ENCODE assay signal across 10 cellular contexts in the genomic region with DNA sequence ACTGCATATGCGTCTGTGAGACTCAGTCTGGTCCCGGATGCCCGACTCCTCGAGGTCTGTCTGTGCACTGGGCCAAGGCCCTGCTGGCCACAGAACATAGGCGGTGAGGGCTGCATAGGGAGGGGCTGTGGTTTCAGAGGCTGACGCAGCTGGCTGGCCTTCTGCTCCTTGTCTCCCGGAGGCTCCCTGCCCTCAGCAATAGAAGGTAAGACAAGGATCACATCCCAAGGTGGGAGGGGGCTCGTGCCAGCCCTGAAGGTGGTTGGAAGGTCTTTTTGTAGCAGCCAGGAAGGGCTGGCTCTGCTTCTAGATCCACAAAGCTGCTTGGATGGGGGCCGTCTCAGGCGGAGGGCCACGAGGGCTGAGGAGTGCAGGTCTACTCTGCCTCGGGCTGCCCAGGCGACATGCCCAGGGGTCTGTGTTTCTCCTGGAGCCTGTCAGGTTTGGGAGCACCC.
A peak's percentile ranks its signal among the peaks of the same experiment; 100 is the strongest.
DNase-seq lines count a peak whose midpoint lies in the region; ATAC-seq and TF ChIP-seq lines count a peak whose summit lies in the region.
"Had no signal": no experiment of that assay in that cellular context is flagged by ENCODE, and none has a peak within 500 bp of the region (broad histone marks: within the 10 kb centered on the region; RNA-seq: fewer than 3 reads in every experiment).

No MANE protein-coding gene starts in this region.

- H3K9me3 ChIP-seq in heart right ventricle (peaks cover 0 to 16% (median 0%) of the 10 kb centered on the region in 11 donors), aorta (ENCODE audit: control insufficient read depth, low read length) (no peaks in the 10 kb centered on the region)

- H3K27me3 ChIP-seq in heart right ventricle: peaks cover 0 to 22% (median 5%) of the 10 kb centered on the region in 7 donors
- H3K27me3 ChIP-seq in aorta (ENCODE audit: control insufficient read depth in 1 of 2, insufficient read depth in 2 of 2, low read length in 1 of 2): no peaks in the 10 kb centered on the region

- peak overlapping the region in 1 of 10 donors; percentile 53 for H3K27ac ChIP-seq in heart right ventricle
- H3K27ac ChIP-seq in aorta (ENCODE audit: low read depth in 1 of 2, low read length in 2 of 2): no peak overlapping the region

- WGBS in heart right ventricle, 2 donors: 43 to 57% methylated on average over 13 of the region's 13 CpGs
- 12 to 13% methylated on average over 13 of the region's 13 CpGs for WGBS in aorta, 2 donors

- intact Hi-C loops in heart right ventricle (cut with DNase I): no loop called here
- intact Hi-C loops in Right ventricle myocardium inferior (cut with DNase I): no loop called here
- intact Hi-C loops in aorta (cut with DNase I): no loop called here

- DNase-seq in heart right ventricle: peak; percentile 28 to 29
- DNase-seq in Right ventricle myocardium inferior (ENCODE audit: missing footprints): no peak
- DNase-seq in astrocyte of the cerebellum (ENCODE audit: low read depth): peak; percentile 63
- no peak for DNase-seq in left lobe of liver (ENCODE audit: low spot score)
- DNase-seq in aorta: peak; percentile 78 to 84
- DNase-seq: activated CD8-positive, alpha-beta memory T cell treated with anti-CD3 and anti-CD28 coated beads, Interleukin-2, amount 10 ng/mL, durations not matched to agents 7 days and 5 days; NCI-H1436 treated with DMSO at 0.1 percent for 48 hours had no signal

- no peak overlapping the region for H3K4me3 ChIP-seq in heart right ventricle
- H3K4me3 ChIP-seq in astrocyte of the cerebellum (ENCODE audit: low read depth, low read length): no peak overlapping the region
- H3K4me3 ChIP-seq in aorta (ENCODE audit: low read length in 2 of 2): no peak overlapping the region

- TF ChIP-seq CTCF in heart right ventricle (IDR thresholded peaks at IDR 0.05): no peak
- no peak for TF ChIP-seq CTCF in astrocyte of the cerebellum (IDR thresholded peaks at IDR 0.05; ENCODE audit: low read depth, low read length, missing control alignments)

- ATAC-seq in heart right ventricle (peak in 6 of 8 donors; percentile 46 to 70 (median 60)), Right ventricle myocardium inferior (no peak), left lobe of liver (peak; percentile 61), aorta (ENCODE audit: low FRiP score) (peak; percentile 60), HG03571 (IDR thresholded peaks at IDR 0.05; ENCODE audit: unreplicated experiment) (no peak), HG02870 (IDR thresholded peaks at IDR 0.05; ENCODE audit: unreplicated experiment) (no peak), GM18861 (IDR thresholded peaks at IDR 0.05; ENCODE audit: unreplicated experiment) (no peak)
- ATAC-seq: activated CD8-positive, alpha-beta memory T cell treated with anti-CD3 and anti-CD28 coated beads, Interleukin-2, amount 10 ng/mL, durations not matched to agents 7 days and 5 days had no signal

- in situ Hi-C loops in astrocyte of the cerebellum (cut with HindIII; ENCODE audit: low sequenced_read_pairs): no loop called here

- H3K36me3 ChIP-seq in heart right ventricle: no peaks in the 10 kb centered on the region
- no peaks in the 10 kb centered on the region for H3K36me3 ChIP-seq in aorta (ENCODE audit: control insufficient read depth in 1 of 2, insufficient read depth in 2 of 2, low read length in 1 of 2)

- H3K4me1 ChIP-seq in heart right ventricle (peaks cover 0 to 3% (median 0%) of the 10 kb centered on the region in 9 donors), aorta (ENCODE audit: control insufficient read depth in 1 of 2, insufficient read depth in 2 of 2, low read length in 2 of 2) (no peaks in the 10 kb centered on the region)

Comparison
In these comparisons a context has a peak if more than half of its experiments do, and no peak if none do; other contexts are left out.
1. ATAC-seq: peak in heart right ventricle (6 of 8), left lobe of liver (single experiment) and aorta (single experiment); none in Right ventricle myocardium inferior (single experiment), HG03571 (single experiment), HG02870 (single experiment) and GM18861 (single experiment).
2. DNase-seq: peak in heart right ventricle (2 of 2), astrocyte of the cerebellum (single experiment) and aorta (2 of 2); none in Right ventricle myocardium inferior (single experiment) and left lobe of liver (single experiment).